In genomic region chr11:133916790-133917440, GRCh38 we compare ENCODE assay signal across 25 cellular contexts.
"Had no signal": no experiment of that assay in that cellular context is flagged by ENCODE, and none has a peak within 500 bp of the region (broad histone marks: within the 10 kb centered on the region; RNA-seq: fewer than 3 reads in every experiment).

No MANE protein-coding gene starts in this region.

- DNase-seq: activated CD4-positive, CD25-positive, alpha-beta regulatory T cell; activated CD8-positive, alpha-beta memory T cell treated with anti-CD3 and anti-CD28 coated beads, Interleukin-2, amount 50 U/mL, for 4 hours; activated CD8-positive, alpha-beta T cell treated with anti-CD3 and anti-CD28 coated beads for 36 hours; activated gamma-delta T cell treated with Interleukin-2 at 50 U/mL for 16 hours; activated T-cell treated with anti-CD3 and anti-CD28 coated beads, Interleukin-2, amount 50 U/mL, for 72 hours; amygdala; MM.1S; NCI-H146; NCI-H2029; NCI-H2107; NCI-H2171 treated with DMSO at 0.1 percent for 48 hours; NCI-H345; NCI-H510A; NCI-H69; NK-92 treated with Interleukin-12 subunit alpha and Interleukin-12 subunit beta, amount 100 ng/mL, for 24 hours; OCI-M1; RPMI8226; T-cell had no signal

- ATAC-seq: activated CD8-positive, alpha-beta T cell treated with anti-CD3 and anti-CD28 coated beads for 36 hours; activated T-cell treated with anti-CD3 and anti-CD28 coated beads, Interleukin-2, amount 50 U/mL, for 72 hours; Panc1; Right ventricle myocardium inferior; T-cell had no signal

- H3K9me3 Mint-ChIP-seq: activated CD8-positive, alpha-beta T cell treated with anti-CD3 and anti-CD28 coated beads for 36 hours; activated T-cell treated with anti-CD3 and anti-CD28 coated beads, Interleukin-2, amount 50 U/mL, for 72 hours; activated T-helper 2 cell treated with anti-CD3 and anti-CD28 coated beads, Interferon-gamma antibody, Interleukin-2, Interleukin-4, amounts not matched to agents 10 μg/mL and 5 μg/mL and 100 μg/mL, durations not matched to agents 14 hours and 24 hours and 36 hours; brain; T-cell had no signal

- H3K4me3 Mint-ChIP-seq: activated CD8-positive, alpha-beta T cell treated with anti-CD3 and anti-CD28 coated beads for 36 hours had no signal

- H3K4me3 ChIP-seq: SK-N-MC had no signal

- H3K4me1 Mint-ChIP-seq: brain had no signal

- H3K27ac ChIP-seq: SK-N-MC, VCaP had no signal

- H3K27ac Mint-ChIP-seq: activated CD8-positive, alpha-beta T cell treated with anti-CD3 and anti-CD28 coated beads for 36 hours; activated naive CD8-positive, alpha-beta T cell; activated T-cell treated with anti-CD3 and anti-CD28 coated beads, Interleukin-2, amount 50 U/mL, for 72 hours; activated T-helper 2 cell treated with anti-CD3 and anti-CD28 coated beads, Interferon-gamma antibody, Interleukin-2, Interleukin-4, amounts not matched to agents 10 μg/mL and 5 μg/mL and 100 μg/mL, durations not matched to agents 14 hours and 24 hours and 36 hours; brain; T-cell had no signal

- H3K27me3 Mint-ChIP-seq: activated CD8-positive, alpha-beta T cell treated with anti-CD3 and anti-CD28 coated beads for 36 hours; activated naive CD8-positive, alpha-beta T cell; T-cell had no signal
